Comparison of ENCODE assay signal across 18 cellular contexts in genomic region chr5:67133217-67133616, GRCh38.
A peak's percentile ranks its signal among the peaks of the same experiment; 100 is the strongest.
DNase-seq lines count a peak whose midpoint lies in the region; ATAC-seq and TF ChIP-seq lines count a peak whose summit lies in the region.
"Had no signal": no experiment of that assay in that cellular context is flagged by ENCODE, and none has a peak within 500 bp of the region (broad histone marks: within the 10 kb centered on the region; RNA-seq: fewer than 3 reads in every experiment).

No MANE protein-coding gene starts in this region.

- H3K4me3 ChIP-seq in HEK293 (ENCODE audit: low read depth, low read length) = no peak overlapping the region
- H3K4me3 ChIP-seq: GM12878, GM23338 had no signal

- POLR2A ChIA-PET in HEK293 (lab: Yijun Ruan, JAX) = no interaction called here

- in situ Hi-C loops in SK-MEL-5 (cut with HindIII; ENCODE audit: low pct_unique_long_range_greater_than_20kb, low sequenced_read_pairs) = no loop called here

- CTCF ChIA-PET in HEK293 (lab: Yijun Ruan, JAX) = no interaction called here

- no peaks in the 10 kb centered on the region for H3K9me3 ChIP-seq in HEK293 (ENCODE audit: control insufficient read depth, insufficient read depth, low read depth, low read length)

- H3K36me3 ChIP-seq in HEK293 (ENCODE audit: control insufficient read depth in 2 of 2, insufficient read depth in 1 of 2, low read length in 2 of 2) = peaks cover 0 to 4% of the 10 kb centered on the region in 2 experiments; a peak in 1 of 3 replicates

- no peak for TF ChIP-seq CTCF in HEK293 (tag by site-specific recombination; IDR thresholded peaks at IDR 0.05)

- H3K4me1 ChIP-seq in HEK293 (ENCODE audit: control insufficient read depth, insufficient read depth, low read length) = peaks cover 5% of the 10 kb centered on the region; the same call in 1 of the 2 replicates

- ATAC-seq in GM18909 (IDR thresholded peaks at IDR 0.05; ENCODE audit: poor library complexity, unreplicated experiment) = no peak
- ATAC-seq: GM12878, GM23338, HCT116 had no signal

- H3K27ac ChIP-seq in HEK293 (ENCODE audit: extremely low read depth, low read depth, low read length) = no peak overlapping the region

- DNase-seq in NCI-H82 (lab: John Stamatoyannopoulos, UW) (peak; percentile 1), NCI-H82 treated with DMSO at 0.1 percent for 48 hours (lab: John Stamatoyannopoulos, UW; ENCODE audit: unreplicated experiment) (no peak), NCI-H345 (lab: John Stamatoyannopoulos, UW) (peak; percentile 9), SK-MEL-5 (ENCODE audit: low read depth, low spot score) (peak; percentile 22)
- DNase-seq: C1 segment of cervical spinal cord; Calu3; CD4-positive, alpha-beta memory T cell; COR-L47; DMS53; EL; GDM1; H9; HFFc6 had no signal

TF ChIP-seq in HEK293, 187 proteins besides CTCF, POLR2A, EP300 and RAD21:
- TF ChIP-seq ZNF660 (tag by site-specific recombination; IDR thresholded peaks at IDR 0.05) (peak; percentile 96), ZNF791 (tag by site-specific recombination; IDR thresholded peaks at IDR 0.05) (no peak), REPIN1 (tag by site-specific recombination; IDR thresholded peaks at IDR 0.05; ENCODE audit: low read depth) (no peak), ZIC2 (tag by site-specific recombination; IDR thresholded peaks at IDR 0.05) (no peak)
- TF ChIP-seq, protein P1, sequence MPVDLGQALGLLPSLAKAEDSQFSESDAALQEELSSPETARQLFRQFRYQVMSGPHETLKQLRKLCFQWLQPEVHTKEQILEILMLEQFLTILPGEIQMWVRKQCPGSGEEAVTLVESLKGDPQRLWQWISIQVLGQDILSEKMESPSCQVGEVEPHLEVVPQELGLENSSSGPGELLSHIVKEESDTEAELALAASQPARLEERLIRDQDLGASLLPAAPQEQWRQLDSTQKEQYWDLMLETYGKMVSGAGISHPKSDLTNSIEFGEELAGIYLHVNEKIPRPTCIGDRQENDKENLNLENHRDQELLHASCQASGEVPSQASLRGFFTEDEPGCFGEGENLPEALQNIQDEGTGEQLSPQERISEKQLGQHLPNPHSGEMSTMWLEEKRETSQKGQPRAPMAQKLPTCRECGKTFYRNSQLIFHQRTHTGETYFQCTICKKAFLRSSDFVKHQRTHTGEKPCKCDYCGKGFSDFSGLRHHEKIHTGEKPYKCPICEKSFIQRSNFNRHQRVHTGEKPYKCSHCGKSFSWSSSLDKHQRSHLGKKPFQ (tag by site-specific recombination; IDR thresholded peaks at IDR 0.05) = no peak
- TF ChIP-seq, protein P2, sequence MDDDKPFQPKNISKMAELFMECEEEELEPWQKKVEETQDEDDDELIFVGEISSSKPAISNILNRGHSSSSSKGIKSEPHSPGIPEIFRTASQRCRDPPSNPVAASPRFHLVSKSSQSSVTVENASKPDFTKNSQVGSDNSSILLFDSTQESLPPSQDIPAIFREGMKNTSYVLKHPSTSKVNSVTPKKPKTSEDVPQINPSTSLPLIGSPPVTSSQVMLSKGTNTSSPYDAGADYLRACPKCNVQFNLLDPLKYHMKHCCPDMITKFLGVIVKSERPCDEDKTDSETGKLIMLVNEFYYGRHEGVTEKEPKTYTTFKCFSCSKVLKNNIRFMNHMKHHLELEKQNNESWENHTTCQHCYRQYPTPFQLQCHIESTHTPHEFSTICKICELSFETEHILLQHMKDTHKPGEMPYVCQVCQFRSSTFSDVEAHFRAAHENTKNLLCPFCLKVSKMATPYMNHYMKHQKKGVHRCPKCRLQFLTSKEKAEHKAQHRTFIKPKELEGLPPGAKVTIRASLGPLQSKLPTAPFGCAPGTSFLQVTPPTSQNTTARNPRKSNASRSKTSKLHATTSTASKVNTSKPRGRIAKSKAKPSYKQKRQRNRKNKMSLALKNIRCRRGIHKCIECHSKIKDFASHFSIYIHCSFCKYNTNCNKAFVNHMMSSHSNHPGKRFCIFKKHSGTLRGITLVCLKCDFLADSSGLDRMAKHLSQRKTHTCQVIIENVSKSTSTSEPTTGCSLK (tag by site-specific recombination; IDR thresholded peaks at IDR 0.05) = no peak
